In the genomic region with DNA sequence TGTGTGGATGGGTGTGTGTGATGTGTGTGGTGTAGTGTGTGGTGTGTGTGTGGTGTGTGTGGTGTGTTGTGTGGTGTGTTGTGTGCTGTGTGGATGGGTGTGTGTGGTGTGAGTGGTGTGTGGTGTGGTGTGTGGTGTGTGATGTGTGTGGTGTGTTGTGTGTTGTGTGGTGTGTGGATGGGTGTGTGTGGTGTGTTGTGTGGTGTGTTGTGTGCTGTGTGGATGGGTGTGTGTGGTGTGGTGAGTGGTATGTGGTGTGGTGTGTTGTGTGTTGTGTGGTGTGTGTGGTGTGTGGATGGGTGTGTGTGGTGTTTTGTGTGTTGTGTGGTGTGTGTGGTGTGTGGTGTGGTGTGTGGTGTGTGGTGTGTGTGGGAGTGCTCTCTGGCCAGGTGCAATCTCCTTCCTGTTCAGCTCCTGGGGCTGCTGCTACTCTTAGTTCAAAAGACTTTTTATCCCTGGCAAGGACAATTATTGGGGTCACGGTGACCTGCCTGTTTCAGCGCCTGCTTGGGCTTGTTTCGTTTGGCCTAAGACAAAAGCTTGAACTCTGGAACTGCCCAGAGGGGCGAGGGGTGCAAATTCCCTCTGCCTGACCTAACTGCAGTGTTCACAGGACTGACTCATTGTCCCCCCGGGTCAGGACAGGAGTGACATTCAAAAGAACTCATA, we compare ENCODE assay signal across 2 cellular contexts.
TF ChIP-seq lines count a peak whose summit lies in the region.

No MANE protein-coding gene starts in this region.

TF ChIP-seq in IMR-90, 13 proteins besides CTCF, POLR2A, EP300 and RAD21:
- TF ChIP-seq NFE2L2 (IDR thresholded peaks at IDR 0.05; ENCODE audit: low read depth, low read length) (no peak), RCOR1 (IDR thresholded peaks at IDR 0.05; ENCODE audit: insufficient replicate concordance, low read length) (no peak), CEBPB (IDR thresholded peaks at IDR 0.05; ENCODE audit: low read depth, low read length) (no peak), FOS (IDR thresholded peaks at IDR 0.05; ENCODE audit: low read depth, low read length) (no peak)
- TF ChIP-seq, protein P1, sequence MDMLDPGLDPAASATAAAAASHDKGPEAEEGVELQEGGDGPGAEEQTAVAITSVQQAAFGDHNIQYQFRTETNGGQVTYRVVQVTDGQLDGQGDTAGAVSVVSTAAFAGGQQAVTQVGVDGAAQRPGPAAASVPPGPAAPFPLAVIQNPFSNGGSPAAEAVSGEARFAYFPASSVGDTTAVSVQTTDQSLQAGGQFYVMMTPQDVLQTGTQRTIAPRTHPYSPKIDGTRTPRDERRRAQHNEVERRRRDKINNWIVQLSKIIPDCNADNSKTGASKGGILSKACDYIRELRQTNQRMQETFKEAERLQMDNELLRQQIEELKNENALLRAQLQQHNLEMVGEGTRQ (IDR thresholded peaks at IDR 0.05; ENCODE audit: low read depth, low read length): no peak
TF ChIP-seq in IMR-90: peak in this region for 0.

TF ChIP-seq in GM12878, 131 proteins besides CTCF, POLR2A, EP300 and RAD21:
- peak; percentile 40 for TF ChIP-seq NR2C2 (IDR thresholded peaks at IDR 0.05; ENCODE audit: borderline replicate concordance, control insufficient read depth, insufficient read length, low read depth)
- TF ChIP-seq, protein P2, sequence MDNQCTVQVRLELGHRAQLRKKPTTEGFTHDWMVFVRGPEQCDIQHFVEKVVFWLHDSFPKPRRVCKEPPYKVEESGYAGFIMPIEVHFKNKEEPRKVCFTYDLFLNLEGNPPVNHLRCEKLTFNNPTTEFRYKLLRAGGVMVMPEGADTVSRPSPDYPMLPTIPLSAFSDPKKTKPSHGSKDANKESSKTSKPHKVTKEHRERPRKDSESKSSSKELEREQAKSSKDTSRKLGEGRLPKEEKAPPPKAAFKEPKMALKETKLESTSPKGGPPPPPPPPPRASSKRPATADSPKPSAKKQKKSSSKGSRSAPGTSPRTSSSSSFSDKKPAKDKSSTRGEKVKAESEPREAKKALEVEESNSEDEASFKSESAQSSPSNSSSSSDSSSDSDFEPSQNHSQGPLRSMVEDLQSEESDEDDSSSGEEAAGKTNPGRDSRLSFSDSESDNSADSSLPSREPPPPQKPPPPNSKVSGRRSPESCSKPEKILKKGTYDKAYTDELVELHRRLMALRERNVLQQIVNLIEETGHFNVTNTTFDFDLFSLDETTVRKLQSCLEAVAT (IDR thresholded peaks at IDR 0.05): 0 out of 2 replicates have a peak, but pooled peaks have one; percentile 32
- no peak for TF ChIP-seq MTA2 (IDR thresholded peaks at IDR 0.05; ENCODE audit: low read depth)
- TF ChIP-seq, protein P3, sequence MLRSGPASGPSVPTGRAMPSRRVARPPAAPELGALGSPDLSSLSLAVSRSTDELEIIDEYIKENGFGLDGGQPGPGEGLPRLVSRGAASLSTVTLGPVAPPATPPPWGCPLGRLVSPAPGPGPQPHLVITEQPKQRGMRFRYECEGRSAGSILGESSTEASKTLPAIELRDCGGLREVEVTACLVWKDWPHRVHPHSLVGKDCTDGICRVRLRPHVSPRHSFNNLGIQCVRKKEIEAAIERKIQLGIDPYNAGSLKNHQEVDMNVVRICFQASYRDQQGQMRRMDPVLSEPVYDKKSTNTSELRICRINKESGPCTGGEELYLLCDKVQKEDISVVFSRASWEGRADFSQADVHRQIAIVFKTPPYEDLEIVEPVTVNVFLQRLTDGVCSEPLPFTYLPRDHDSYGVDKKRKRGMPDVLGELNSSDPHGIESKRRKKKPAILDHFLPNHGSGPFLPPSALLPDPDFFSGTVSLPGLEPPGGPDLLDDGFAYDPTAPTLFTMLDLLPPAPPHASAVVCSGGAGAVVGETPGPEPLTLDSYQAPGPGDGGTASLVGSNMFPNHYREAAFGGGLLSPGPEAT (IDR thresholded peaks at IDR 0.05; ENCODE audit: low read depth): no peak
- TF ChIP-seq, protein P4, sequence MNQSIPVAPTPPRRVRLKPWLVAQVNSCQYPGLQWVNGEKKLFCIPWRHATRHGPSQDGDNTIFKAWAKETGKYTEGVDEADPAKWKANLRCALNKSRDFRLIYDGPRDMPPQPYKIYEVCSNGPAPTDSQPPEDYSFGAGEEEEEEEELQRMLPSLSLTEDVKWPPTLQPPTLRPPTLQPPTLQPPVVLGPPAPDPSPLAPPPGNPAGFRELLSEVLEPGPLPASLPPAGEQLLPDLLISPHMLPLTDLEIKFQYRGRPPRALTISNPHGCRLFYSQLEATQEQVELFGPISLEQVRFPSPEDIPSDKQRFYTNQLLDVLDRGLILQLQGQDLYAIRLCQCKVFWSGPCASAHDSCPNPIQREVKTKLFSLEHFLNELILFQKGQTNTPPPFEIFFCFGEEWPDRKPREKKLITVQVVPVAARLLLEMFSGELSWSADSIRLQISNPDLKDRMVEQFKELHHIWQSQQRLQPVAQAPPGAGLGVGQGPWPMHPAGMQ (IDR thresholded peaks at IDR 0.05; ENCODE audit: borderline replicate concordance): 0 out of 2 replicates have a peak, but pooled peaks have one; percentile 18
- peak; percentile 51; the same call in 1 of the 2 replicates for TF ChIP-seq RUNX3 (IDR thresholded peaks at IDR 0.05; ENCODE audit: low read length)
